ENCODE assay signal across 8 cellular contexts in the genomic region with DNA sequence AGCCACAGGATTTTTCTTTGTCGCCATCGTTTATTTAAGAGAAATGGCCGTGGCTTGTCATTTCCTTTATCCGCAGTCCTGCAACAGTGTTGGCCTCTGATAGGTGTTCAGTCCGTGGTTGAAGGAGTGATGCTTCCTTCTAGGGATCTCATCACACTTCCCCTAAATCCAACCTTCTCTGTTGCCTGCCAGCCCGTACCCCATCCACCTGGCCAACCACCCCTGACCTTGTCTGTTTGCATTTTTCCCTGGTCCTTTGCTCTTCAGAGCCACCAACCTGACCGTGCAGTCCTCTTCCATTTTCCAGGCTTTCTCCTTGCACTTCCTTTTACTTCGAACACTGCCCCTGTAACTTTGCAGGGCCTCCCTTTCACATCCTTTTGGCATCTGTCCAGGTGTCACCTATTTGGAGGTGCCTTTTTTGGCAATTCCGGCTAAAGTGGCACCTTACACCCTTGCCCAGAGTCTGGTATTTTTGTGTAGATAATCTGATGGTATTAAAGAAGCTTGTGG. TPM values are rescaled to one million over a fixed set of nuclear protein-coding genes. Genes with fewer than 3 reads are reported as not detected.
DNase-seq lines count a peak whose midpoint lies in the region; ATAC-seq and TF ChIP-seq lines count a peak whose summit lies in the region.

No MANE protein-coding gene starts in this region.

- H3K4me1 ChIP-seq in heart right ventricle (peaks cover 0 to 64% (median 48%) of the 10 kb centered on the region in 9 donors), mammary epithelial cell (ENCODE audit: insufficient read depth, low read length) (peaks cover 42% of the 10 kb centered on the region), mesenchymal stem cell (ENCODE audit: control insufficient read depth, insufficient read depth, low read depth, low read length) (peaks cover 19% of the 10 kb centered on the region)

- no TSS peak for BruUV-seq in mammary epithelial cell (replicated peaks; lab: Mats Ljungman, UMichigan)

- H3K79me2 ChIP-seq in mammary epithelial cell (ENCODE audit: insufficient read depth, low read length) = peaks cover 55% of the 10 kb centered on the region

- no peak overlapping the region for H4K8ac ChIP-seq in mesenchymal stem cell (ENCODE audit: low read length)

- H3K27me3 ChIP-seq in heart right ventricle (no peaks in the 10 kb centered on the region), mammary epithelial cell (ENCODE audit: insufficient read depth, low read length) (no peaks in the 10 kb centered on the region), mesenchymal stem cell (ENCODE audit: control insufficient read depth in 1 of 2, insufficient read depth in 1 of 2, low read length in 2 of 2) (no peaks in the 10 kb centered on the region)

- 3% methylated on average over 9 of the region's 9 CpGs for WGBS in heart right ventricle, 2 donors
- whole genome bisulfite sequencing in mammary epithelial cell (ENCODE audit: low coverage, missing lambda C conversion rate) = 6% methylated on average over 8 of the region's 9 CpGs
- WGBS in mesenchymal stem cell = 14% methylated on average over 8 of the region's 9 CpGs

- H3K4me3 ChIP-seq in heart right ventricle (peak overlapping the region; percentile 70 to 99 (median 92)), mammary epithelial cell (replicated peaks in 1 of 3; ENCODE audit: insufficient read depth in 1 of 3, low read depth in 2 of 3, low read length in 3 of 3) (peak overlapping the region; percentile 48 to 71 (median 66)), mesenchymal stem cell (ENCODE audit: insufficient read depth in 1 of 2, low read depth in 1 of 2, low read length in 2 of 2) (peak overlapping the region; percentile 77 to 98)

- no peak overlapping the region for H2BK15ac ChIP-seq in mesenchymal stem cell (ENCODE audit: low read depth, poor library complexity, severe bottlenecking)

- H2AFZ ChIP-seq in mammary epithelial cell (ENCODE audit: low read depth, low read length) = peak overlapping the region; percentile 76
- H2AFZ ChIP-seq in mesenchymal stem cell (ENCODE audit: low read depth, low read length) = no peak overlapping the region

- H2BK5ac ChIP-seq in mesenchymal stem cell (ENCODE audit: low read depth, low read length, poor library complexity, severe bottlenecking) = no peak overlapping the region

- H3K23ac ChIP-seq in mesenchymal stem cell (ENCODE audit: low read length in 2 of 2) = peak overlapping the region in 1 of 2 experiments; percentile 46

- peak overlapping the region; percentile 76 to 95 for H3K18ac ChIP-seq in mesenchymal stem cell (ENCODE audit: low read depth in 1 of 2, low read length in 2 of 2)

- no peak for DNase-seq in heart right ventricle
- DNase-seq in left cardiac atrium = no peak
- DNase-seq in NCI-H2171 treated with DMSO at 0.1 percent for 48 hours (lab: John Stamatoyannopoulos, UW) = peak; percentile 36
- peak; percentile 46 for DNase-seq in mammary epithelial cell
- DNase-seq in mesenchymal stem cell = no peak
- no peak for DNase-seq in NCI-H774 (lab: John Stamatoyannopoulos, UW)
- no peak for DNase-seq in NCI-H1417 treated with DMSO at 0.1 percent for 48 hours (lab: John Stamatoyannopoulos, UW)

- intact Hi-C loops in heart right ventricle (cut with DNase I) (loop anchor here in 7 of 10 donors (1.0 to 5.0 kb wide), 8 partner anchors 36 to 82 kb away; partner anchors contain the start of genes ZNF805 (in 5 of the 7), ZNF304 (in 2 of the 7), TRAPPC2B (in 1 of the 7) and ZNF543 (in 1 of the 7)), left cardiac atrium (cut with DNase I) (loop anchor here in 1 of 2 donors (2.0 to 10.0 kb wide), 3 partner anchors 39 to 74 kb away; partner anchors contain the start of genes ZNF304, ZNF543 and ZNF805), mammary epithelial cell (cut with micrococcal nuclease) (loop anchor here (1.0 to 5.0 kb wide), 5 partner anchors 40 to 179 kb away; partner anchors contain the start of genes TRAPPC2B, ZNF304, ZNF543 and ZNF547)

- in situ Hi-C loops in mammary epithelial cell (cut with MboI; ENCODE audit: low sequenced_read_pairs in 2 of 2) = no loop called here

- peak overlapping the region; percentile 85 to 100 (median 97) for H3K27ac ChIP-seq in heart right ventricle
- peak overlapping the region; percentile 97 for H3K27ac ChIP-seq in mammary epithelial cell (ENCODE audit: insufficient read depth, low read depth, low read length)
- H3K27ac ChIP-seq in mesenchymal stem cell (ENCODE audit: low read length, poor library complexity, severe bottlenecking) = peak overlapping the region; percentile 74

- no peak overlapping the region for H2BK12ac ChIP-seq in mesenchymal stem cell (ENCODE audit: low read length in 2 of 2)

- no peak for ATAC-seq in heart right ventricle
- no peak for ATAC-seq in left cardiac atrium
- ATAC-seq in HG02642 (IDR thresholded peaks at IDR 0.05; ENCODE audit: poor library complexity, unreplicated experiment) = no peak

- no peak overlapping the region for H4K91ac ChIP-seq in mesenchymal stem cell (ENCODE audit: low read length)

- peak overlapping the region; percentile 35 to 84 for H3K4ac ChIP-seq in mesenchymal stem cell (ENCODE audit: low read depth in 1 of 2, low read length in 2 of 2)

- peaks cover 0 to 50% (median 14%) of the 10 kb centered on the region in 9 donors for H3K36me3 ChIP-seq in heart right ventricle
- H3K36me3 ChIP-seq in mammary epithelial cell (ENCODE audit: insufficient read depth, low read length) = peaks cover 14% of the 10 kb centered on the region
- H3K36me3 ChIP-seq in mesenchymal stem cell (ENCODE audit: control insufficient read depth in 1 of 2, insufficient read depth in 2 of 2, low read depth in 1 of 2, low read length in 2 of 2) = peaks cover 21 to 32% of the 10 kb centered on the region in 2 experiments

- no peaks in the 10 kb centered on the region for H4K20me1 ChIP-seq in mammary epithelial cell (ENCODE audit: insufficient read depth, low read length)

- CTCF ChIA-PET in mammary epithelial cell (lab: Charles Lee; ENCODE audit: low non-redundant PET) = no interaction called here

- H3K79me1 ChIP-seq in mesenchymal stem cell (replicated peaks; ENCODE audit: low read length, poor library complexity, severe bottlenecking) = peaks cover 3% of the 10 kb centered on the region

- peak overlapping the region in 1 of 2 experiments; percentile 65 for H3K14ac ChIP-seq in mesenchymal stem cell (ENCODE audit: low read length in 2 of 2)

- TF ChIP-seq CTCF in heart right ventricle (IDR thresholded peaks at IDR 0.05) (no peak), mammary epithelial cell (conservative IDR thresholded peaks at IDR 0.05 in 1 of 2, IDR thresholded peaks at IDR 0.05 in 1 of 2; ENCODE audit: extremely low read depth in 1 of 2, insufficient read depth in 1 of 2, low read depth in 1 of 2, low read length in 2 of 2) (no peak)

- no peak overlapping the region for H2BK120ac ChIP-seq in mesenchymal stem cell (ENCODE audit: low read depth, low read length)

- no peaks in the 10 kb centered on the region for H3K9me3 ChIP-seq in heart right ventricle
- H3K9me3 ChIP-seq in mammary epithelial cell (replicated peaks; ENCODE audit: insufficient read depth, low read length) = no peaks in the 10 kb centered on the region
- no peaks in the 10 kb centered on the region for H3K9me3 ChIP-seq in mesenchymal stem cell (ENCODE audit: control insufficient read depth, low read length)

- H2AK5ac ChIP-seq in mesenchymal stem cell (ENCODE audit: low read length, severe bottlenecking) = no peak overlapping the region

- dilution Hi-C loops in mammary epithelial cell (cut with HindIII; ENCODE audit: low sequenced_read_pairs) = loop anchor here (5.0 kb wide), 1 partner anchor 86 kb away; no protein-coding TSS in a partner anchor

- H3K4me2 ChIP-seq in mammary epithelial cell (ENCODE audit: insufficient read depth, low read depth, low read length) = peak overlapping the region; percentile 85
- H3K4me2 ChIP-seq in mesenchymal stem cell (ENCODE audit: low read length, poor library complexity, severe bottlenecking) = peak overlapping the region; percentile 93

- H3K9ac ChIP-seq in mammary epithelial cell (ENCODE audit: insufficient read depth, low read length) (peak overlapping the region; percentile 95), mesenchymal stem cell (ENCODE audit: low read length) (peak overlapping the region; percentile 99)

RNA-seq across cellular contexts. Expression of gene ZNF460, which starts 0.7 kb away (rescaled TPM):
- total RNA-seq in heart right ventricle (10 to 100 TPM; 22.9 to 50.3 (median 41.1) TPM), left cardiac atrium (10 to 100 TPM; 32.7 to 46.9 TPM), mammary epithelial cell (100 to 1,000 TPM in 1 of 2 donors, 10 to 100 TPM in 1; 75.0 to 158 TPM)
- polyA plus RNA-seq in heart right ventricle (1 to 10 TPM in 1 of 2 donors, under 1 TPM in 1; 0.42 to 4.7 TPM), mammary epithelial cell (15.2 TPM)
- 118 TPM for polyA minus RNA-seq in mammary epithelial cell
- polyA plus RNA-seq in mesenchymal stem cell (2013, experiment 1 of 2) = 2.1 TPM
- 1.8 TPM for polyA plus RNA-seq in mesenchymal stem cell (2013, experiment 2 of 2)

RNA-seq across cellular contexts. Expression of gene ZNF543, which starts 39.3 kb away (rescaled TPM):
- total RNA-seq in heart right ventricle (1 to 10 TPM; 5.5 to 9.2 (median 7.0) TPM), left cardiac atrium (1 to 10 TPM; 5.5 to 7.7 TPM), mammary epithelial cell (10 to 100 TPM in 1 of 2 donors, 1 to 10 TPM in 1; 7.4 to 15.2 TPM)
- polyA plus RNA-seq in heart right ventricle (1 to 10 TPM in 1 of 2 donors, under 1 TPM in 1; 0.86 to 2.1 TPM), mammary epithelial cell (2.0 TPM)
- 2.2 TPM for polyA minus RNA-seq in mammary epithelial cell
- polyA plus RNA-seq in mesenchymal stem cell (2013, experiment 1 of 2) = 1.9 TPM
- 2.2 TPM for polyA plus RNA-seq in mesenchymal stem cell (2013, experiment 2 of 2)

RNA-seq across cellular contexts. Expression of gene ZNF805, which starts 40.5 kb away (rescaled TPM):
- 10 to 100 TPM in 8 of 10 donors, 1 to 10 TPM in 2; 9.4 to 14.7 (median 11.5) TPM for total RNA-seq in heart right ventricle
- polyA plus RNA-seq in heart right ventricle = under 1 TPM; 0.77 to 0.88 TPM
- total RNA-seq in left cardiac atrium = 10 to 100 TPM in 1 of 2 donors, 1 to 10 TPM in 1; 9.2 to 13.9 TPM
- 10 to 100 TPM; 13.5 to 37.5 TPM for total RNA-seq in mammary epithelial cell
- 4.3 TPM for polyA plus RNA-seq in mammary epithelial cell
- polyA minus RNA-seq in mammary epithelial cell = 7.9 TPM
- polyA plus RNA-seq in mesenchymal stem cell (2013, experiment 1 of 2) = 3.2 TPM
- polyA plus RNA-seq in mesenchymal stem cell (2013, experiment 2 of 2) = 3.0 TPM

RNA-seq across cellular contexts. Expression of gene AURKC, which starts 50.1 kb away (rescaled TPM):
- total RNA-seq in heart right ventricle = 1 to 10 TPM in 8 of 10 donors, under 1 TPM in 2; 0.90 to 6.7 (median 1.7) TPM
- 1 to 10 TPM in 1 of 2 donors, under 1 TPM in 1; 0.58 to 2.3 TPM for polyA plus RNA-seq in heart right ventricle
- 1 to 10 TPM in 1 of 2 donors, under 1 TPM in 1; 0.94 to 1.0 TPM for total RNA-seq in left cardiac atrium
- 1 to 10 TPM in 1 of 2 donors, under 1 TPM in 1; 0.33 to 1.2 TPM for total RNA-seq in mammary epithelial cell
- polyA plus RNA-seq in mammary epithelial cell = 0.32 TPM
- polyA minus RNA-seq in mammary epithelial cell = not detected
- polyA plus RNA-seq in mesenchymal stem cell (2013, experiment 1 of 2) = 0.32 TPM
- polyA plus RNA-seq in mesenchymal stem cell (2013, experiment 2 of 2) = 0.42 TPM

Comparison
In these comparisons a context has a peak if more than half of its experiments do, and no peak if none do; other contexts are left out.
1. DNase-seq: peak in NCI-H2171 treated with DMSO at 0.1 percent for 48 hours (single experiment) and mammary epithelial cell (single experiment); none in heart right ventricle (0 of 2), left cardiac atrium (single experiment), mesenchymal stem cell (single experiment), NCI-H774 (single experiment) and NCI-H1417 treated with DMSO at 0.1 percent for 48 hours (single experiment).
2. Peak in every context shown above with its lines, with median percentiles within 50 percentile points of each other: H3K27ac ChIP-seq and H3K4me3 ChIP-seq.